ENCODE assay signal across 1 cellular context in genomic region chr17:17641621-17642409, GRCh38.
TF ChIP-seq lines count a peak whose summit lies in the region.

No MANE protein-coding gene starts in this region.

TF ChIP-seq in HepG2, 621 proteins besides CTCF, POLR2A, EP300 and RAD21 (continued from another document and continues in another):
- no peak for TF ChIP-seq ZNF639 (CRISPR knock-in tag; conservative IDR thresholded peaks at IDR 0.05)
- no peak for TF ChIP-seq TEAD2 (CRISPR knock-in tag; IDR thresholded peaks at IDR 0.05)
- no peak for TF ChIP-seq ZNF143 (CRISPR knock-in tag; IDR thresholded peaks at IDR 0.05)
- no peak for TF ChIP-seq ZNF850 (CRISPR knock-in tag; conservative IDR thresholded peaks at IDR 0.05)
- TF ChIP-seq JUN (CRISPR knock-in tag; IDR thresholded peaks at IDR 0.05): no peak
- no peak for TF ChIP-seq GFI1 (CRISPR knock-in tag; IDR thresholded peaks at IDR 0.05; ENCODE audit: borderline replicate concordance)
- TF ChIP-seq ZBTB40 (IDR thresholded peaks at IDR 0.05): no peak
- no peak for TF ChIP-seq ZBTB40 (CRISPR knock-in tag; IDR thresholded peaks at IDR 0.05)
- TF ChIP-seq ZNF704 (CRISPR knock-in tag; IDR thresholded peaks at IDR 0.05; ENCODE audit: borderline replicate concordance): no peak
- no peak for TF ChIP-seq ZNF773 (CRISPR knock-in tag; IDR thresholded peaks at IDR 0.05; ENCODE audit: borderline replicate concordance)
- TF ChIP-seq ZNF207 (IDR thresholded peaks at IDR 0.05; ENCODE audit: borderline replicate concordance): no peak
- no peak for TF ChIP-seq ZNF605 (CRISPR knock-in tag; IDR thresholded peaks at IDR 0.05)
- TF ChIP-seq EHMT2 (IDR thresholded peaks at IDR 0.05; ENCODE audit: borderline replicate concordance, low read depth, low read length): no peak
- 0 out of 2 replicates have a peak, but pooled peaks have one; percentile 29 for TF ChIP-seq PPARG (CRISPR knock-in tag; conservative IDR thresholded peaks at IDR 0.05)
- TF ChIP-seq PAWR (CRISPR knock-in tag; IDR thresholded peaks at IDR 0.05; ENCODE audit: borderline replicate concordance): no peak
- no peak for TF ChIP-seq YEATS4 (CRISPR knock-in tag; IDR thresholded peaks at IDR 0.05; ENCODE audit: borderline replicate concordance)
- TF ChIP-seq ZNF629 (CRISPR knock-in tag; conservative IDR thresholded peaks at IDR 0.05): no peak
- TF ChIP-seq KDM5B (CRISPR knock-in tag; IDR thresholded peaks at IDR 0.05; ENCODE audit: borderline replicate concordance): 0 out of 2 replicates have a peak, but pooled peaks have one; percentile 17
- TF ChIP-seq ZNF317 (CRISPR knock-in tag; IDR thresholded peaks at IDR 0.05): peak; percentile 34; the same call in 1 of the 2 replicates
- no peak for TF ChIP-seq ZNF512B (CRISPR knock-in tag; IDR thresholded peaks at IDR 0.05; ENCODE audit: borderline replicate concordance)
- TF ChIP-seq ZNF274 (CRISPR knock-in tag; IDR thresholded peaks at IDR 0.05): no peak
- TF ChIP-seq ZNF777 (CRISPR knock-in tag; IDR thresholded peaks at IDR 0.05): no peak
- no peak for TF ChIP-seq DRAP1 (CRISPR knock-in tag; IDR thresholded peaks at IDR 0.05)
- no peak for TF ChIP-seq AGO2 (optimal IDR thresholded peaks at IDR 0.05; ENCODE audit: low read depth, low read length)
- no peak for TF ChIP-seq KLF6 (CRISPR knock-in tag; IDR thresholded peaks at IDR 0.05)
- TF ChIP-seq FOXO4 (CRISPR knock-in tag; conservative IDR thresholded peaks at IDR 0.05): no peak
- TF ChIP-seq NFE2L1 (CRISPR knock-in tag; IDR thresholded peaks at IDR 0.05; ENCODE audit: borderline replicate concordance): no peak
- no peak for TF ChIP-seq STAT6 (CRISPR knock-in tag; IDR thresholded peaks at IDR 0.05; ENCODE audit: borderline replicate concordance)
- TF ChIP-seq ZNF713 (CRISPR knock-in tag; IDR thresholded peaks at IDR 0.05): no peak
- TF ChIP-seq AGO1 (IDR thresholded peaks at IDR 0.05; ENCODE audit: low read depth, low read length, poor library complexity, severe bottlenecking): no peak
- TF ChIP-seq PHB2 (IDR thresholded peaks at IDR 0.05; ENCODE audit: partially characterized antibody): no peak
- TF ChIP-seq MNT (IDR thresholded peaks at IDR 0.05): no peak
- no peak for TF ChIP-seq PLSCR1 (CRISPR knock-in tag; IDR thresholded peaks at IDR 0.05; ENCODE audit: borderline replicate concordance)
- TF ChIP-seq FOXP4 (CRISPR knock-in tag; IDR thresholded peaks at IDR 0.05): no peak
- no peak for TF ChIP-seq TAF1 (CRISPR knock-in tag; IDR thresholded peaks at IDR 0.05)
